21 cellular contexts compared by ENCODE assay signal in the genomic region with DNA sequence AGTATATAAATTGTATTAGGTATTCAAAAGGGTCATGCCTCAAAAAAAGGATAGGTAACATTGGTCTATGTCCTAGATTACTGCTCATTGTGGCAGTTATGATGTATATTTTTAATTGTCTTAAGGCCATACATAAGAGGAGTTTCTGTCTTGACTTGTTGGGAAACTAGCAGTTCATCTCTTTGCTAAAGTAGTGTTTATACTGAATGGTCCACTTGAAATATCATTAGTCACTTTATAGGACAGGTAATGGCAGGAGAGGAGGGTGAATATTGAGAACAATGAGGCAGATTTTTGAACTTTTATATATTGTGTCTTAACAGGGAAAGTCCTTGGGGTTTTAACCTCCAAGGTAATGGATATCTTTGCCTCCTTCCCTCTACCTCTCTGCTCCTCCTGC. TPM values are rescaled to one million over a fixed set of nuclear protein-coding genes. Genes with fewer than 3 reads are reported as not detected.
"Had no signal": no experiment of that assay in that cellular context is flagged by ENCODE, and none has a peak within 500 bp of the region (broad histone marks: within the 10 kb centered on the region; RNA-seq: fewer than 3 reads in every experiment).

No MANE protein-coding gene starts in this region.

- ATAC-seq: effector memory CD8-positive, alpha-beta T cell; gastroesophageal sphincter; heart left ventricle; left cardiac atrium; left lung; naive thymus-derived CD4-positive, alpha-beta T cell; stimulated activated naive B cell treated with anti-CD40 and anti-IgM and Interleukin-4, amounts not matched to agents 10 μg/mL and 1 μg/mL and 100 μg/mL, for 72 hours had no signal

- DNase-seq: cortex of kidney; effector memory CD8-positive, alpha-beta T cell; foreskin fibroblast; heart left ventricle; left cardiac atrium; left lung; mesendoderm; midbrain; naive thymus-derived CD4-positive, alpha-beta T cell; right lobe of liver; small intestine; stimulated activated CD4-positive, alpha-beta T cell treated with anti-CD3 and anti-CD28 coated beads, Interleukin-15, amount 100 ng/mL, for 24 hours; stimulated activated CD4-positive, alpha-beta T cell treated with anti-CD3 and anti-CD28 coated beads, Interleukin-2, amount 100 ng/mL, for 48 hours; stimulated activated naive B cell treated with anti-CD40 and anti-IgM and Interleukin-4, amounts not matched to agents 10 μg/mL and 1 μg/mL and 100 μg/mL, for 72 hours; upper lobe of left lung had no signal

- H3K4me1 ChIP-seq: gastroesophageal sphincter, heart left ventricle, parathyroid adenoma, tibial nerve, upper lobe of left lung had no signal

- H3K27ac ChIP-seq: gastroesophageal sphincter, heart left ventricle, hepatocyte, left lung, neural progenitor cell, parathyroid adenoma, right lobe of liver, thoracic aorta, tibial nerve, upper lobe of left lung had no signal

- H3K27me3 ChIP-seq: gastroesophageal sphincter, heart left ventricle, hepatocyte, left lung, neural progenitor cell, right lobe of liver, tibial nerve, upper lobe of left lung had no signal

RNA-seq across cellular contexts. Expression of gene TP63, which starts 58.4 kb away (rescaled TPM):
- polyA plus RNA-seq: naive thymus-derived CD4-positive, alpha-beta T cell had no signal
